1 cellular context compared by ENCODE assay signal in the genomic region with DNA sequence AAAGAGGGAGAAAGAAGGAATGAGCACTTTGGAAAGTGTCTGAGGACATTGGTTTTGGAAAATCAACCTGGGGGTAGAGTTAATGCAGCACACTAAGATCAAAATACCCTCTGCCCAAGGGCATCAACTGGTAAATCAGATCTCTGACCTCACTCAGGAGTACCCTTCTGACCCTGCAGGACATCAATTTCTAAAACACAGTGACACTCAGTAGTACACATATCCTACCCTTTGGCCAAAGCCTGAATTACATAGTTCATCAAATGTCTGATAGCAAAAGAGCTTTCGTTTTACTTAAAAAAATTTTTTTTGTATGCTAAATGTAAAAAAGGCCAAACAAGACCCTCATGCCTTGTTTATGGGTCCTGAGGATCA.
TF ChIP-seq lines count a peak whose summit lies in the region.

No MANE protein-coding gene starts in this region.

TF ChIP-seq in HepG2, 621 proteins besides CTCF, POLR2A, EP300 and RAD21 (continued from another document):
- TF ChIP-seq RERE (CRISPR knock-in tag; IDR thresholded peaks at IDR 0.05; ENCODE audit: low read depth), result no peak
- TF ChIP-seq, protein P1, sequence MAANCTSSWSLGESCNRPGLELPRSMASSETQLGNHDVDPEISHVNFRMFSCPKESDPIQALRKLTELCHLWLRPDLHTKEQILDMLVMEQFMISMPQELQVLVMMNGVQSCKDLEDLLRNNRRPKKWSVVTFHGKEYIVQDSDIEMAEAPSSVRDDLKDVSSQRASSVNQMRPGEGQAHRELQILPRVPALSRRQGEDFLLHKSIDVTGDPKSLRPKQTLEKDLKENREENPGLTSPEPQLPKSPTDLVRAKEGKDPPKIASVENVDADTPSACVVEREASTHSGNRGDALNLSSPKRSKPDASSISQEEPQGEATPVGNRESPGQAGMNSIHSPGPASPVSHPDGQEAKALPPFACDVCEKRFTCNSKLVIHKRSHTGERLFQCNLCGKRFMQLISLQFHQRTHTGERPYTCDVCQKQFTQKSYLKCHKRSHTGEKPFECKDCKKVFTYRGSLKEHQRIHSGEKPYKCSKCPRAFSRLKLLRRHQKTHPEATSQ (CRISPR knock-in tag; IDR thresholded peaks at IDR 0.05; ENCODE audit: borderline replicate concordance), result no peak
